Comparison of ENCODE assay signal across 1 cellular context in the genomic region with DNA sequence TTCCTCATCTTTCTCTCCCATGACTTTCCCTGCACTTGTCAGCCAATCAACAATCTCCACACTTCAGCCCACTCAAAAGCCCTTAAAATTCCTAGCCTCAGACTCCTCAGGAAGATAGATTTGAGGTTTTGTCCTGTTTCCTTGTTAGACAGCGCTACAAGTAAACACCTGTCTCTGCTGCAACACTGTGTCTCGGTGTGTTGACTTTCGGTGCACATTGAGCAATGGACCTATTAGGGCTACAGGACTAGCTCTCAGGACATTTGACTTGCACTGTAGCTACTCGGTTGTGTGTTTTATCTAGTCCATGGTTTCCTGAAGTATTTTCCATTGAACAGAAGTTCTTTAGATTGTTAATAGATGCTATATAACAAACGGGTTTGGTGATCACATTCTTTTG.
TF ChIP-seq lines count a peak whose summit lies in the region.

No MANE protein-coding gene starts in this region.

TF ChIP-seq in HepG2, 621 proteins besides CTCF, POLR2A, EP300 and RAD21 (continued from another document and continues in another):
- TF ChIP-seq, protein P1, sequence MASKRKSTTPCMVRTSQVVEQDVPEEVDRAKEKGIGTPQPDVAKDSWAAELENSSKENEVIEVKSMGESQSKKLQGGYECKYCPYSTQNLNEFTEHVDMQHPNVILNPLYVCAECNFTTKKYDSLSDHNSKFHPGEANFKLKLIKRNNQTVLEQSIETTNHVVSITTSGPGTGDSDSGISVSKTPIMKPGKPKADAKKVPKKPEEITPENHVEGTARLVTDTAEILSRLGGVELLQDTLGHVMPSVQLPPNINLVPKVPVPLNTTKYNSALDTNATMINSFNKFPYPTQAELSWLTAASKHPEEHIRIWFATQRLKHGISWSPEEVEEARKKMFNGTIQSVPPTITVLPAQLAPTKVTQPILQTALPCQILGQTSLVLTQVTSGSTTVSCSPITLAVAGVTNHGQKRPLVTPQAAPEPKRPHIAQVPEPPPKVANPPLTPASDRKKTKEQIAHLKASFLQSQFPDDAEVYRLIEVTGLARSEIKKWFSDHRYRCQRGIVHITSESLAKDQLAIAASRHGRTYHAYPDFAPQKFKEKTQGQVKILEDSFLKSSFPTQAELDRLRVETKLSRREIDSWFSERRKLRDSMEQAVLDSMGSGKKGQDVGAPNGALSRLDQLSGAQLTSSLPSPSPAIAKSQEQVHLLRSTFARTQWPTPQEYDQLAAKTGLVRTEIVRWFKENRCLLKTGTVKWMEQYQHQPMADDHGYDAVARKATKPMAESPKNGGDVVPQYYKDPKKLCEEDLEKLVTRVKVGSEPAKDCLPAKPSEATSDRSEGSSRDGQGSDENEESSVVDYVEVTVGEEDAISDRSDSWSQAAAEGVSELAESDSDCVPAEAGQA (IDR thresholded peaks at IDR 0.05; ENCODE audit: low read depth), result no peak
- TF ChIP-seq, protein P1 (CRISPR knock-in tag; IDR thresholded peaks at IDR 0.05; ENCODE audit: borderline replicate concordance), result no peak
- TF ChIP-seq ZNF331 (CRISPR knock-in tag; IDR thresholded peaks at IDR 0.05), result 0 out of 2 replicates have a peak, but pooled peaks have one; percentile 60
- TF ChIP-seq WIZ (CRISPR knock-in tag; IDR thresholded peaks at IDR 0.05), result no peak
- TF ChIP-seq ZNF124 (CRISPR knock-in tag; IDR thresholded peaks at IDR 0.05), result no peak
- TF ChIP-seq ZNF292 (CRISPR knock-in tag; IDR thresholded peaks at IDR 0.05; ENCODE audit: borderline replicate concordance, low read depth), result peak; percentile 49; the same call in 1 of the 2 replicates
- peak; percentile 62; the same call in 1 of the 2 replicates for TF ChIP-seq ZNF644 (CRISPR knock-in tag; IDR thresholded peaks at IDR 0.05; ENCODE audit: low read depth)
- peak; percentile 91 for TF ChIP-seq CEBPG (CRISPR knock-in tag; IDR thresholded peaks at IDR 0.05)
- TF ChIP-seq ZNF615 (CRISPR knock-in tag; IDR thresholded peaks at IDR 0.05; ENCODE audit: borderline replicate concordance), result no peak
- no peak for TF ChIP-seq NFYB (CRISPR knock-in tag; IDR thresholded peaks at IDR 0.05)
- peak; percentile 61; the same call in 1 of the 2 replicates for TF ChIP-seq FOXJ3 (CRISPR knock-in tag; IDR thresholded peaks at IDR 0.05; ENCODE audit: borderline replicate concordance)
- no peak for TF ChIP-seq ZKSCAN5 (CRISPR knock-in tag; IDR thresholded peaks at IDR 0.05)
- no peak for TF ChIP-seq AKNA (CRISPR knock-in tag; IDR thresholded peaks at IDR 0.05; ENCODE audit: borderline replicate concordance)
- TF ChIP-seq FOXP4 (CRISPR knock-in tag; IDR thresholded peaks at IDR 0.05), result peak; percentile 60; the same call in 1 of the 2 replicates
- TF ChIP-seq SOX5 (CRISPR knock-in tag; IDR thresholded peaks at IDR 0.05; ENCODE audit: borderline replicate concordance), result 0 out of 2 replicates have a peak, but pooled peaks have one; percentile 22
- TF ChIP-seq KDM6A (CRISPR knock-in tag; IDR thresholded peaks at IDR 0.05; ENCODE audit: low read depth), result no peak
- no peak for TF ChIP-seq HOXA7 (CRISPR knock-in tag; IDR thresholded peaks at IDR 0.05)
- no peak for TF ChIP-seq REL (CRISPR knock-in tag; conservative IDR thresholded peaks at IDR 0.05)
- no peak for TF ChIP-seq ZFP1 (CRISPR knock-in tag; IDR thresholded peaks at IDR 0.05)
- TF ChIP-seq PHF8 (CRISPR knock-in tag; IDR thresholded peaks at IDR 0.05), result no peak
- TF ChIP-seq SMAD1 (CRISPR knock-in tag; IDR thresholded peaks at IDR 0.05; ENCODE audit: borderline replicate concordance, low read depth), result no peak
- TF ChIP-seq ZNF253 (CRISPR knock-in tag; IDR thresholded peaks at IDR 0.05; ENCODE audit: borderline replicate concordance), result no peak
- TF ChIP-seq THAP11 (CRISPR knock-in tag; IDR thresholded peaks at IDR 0.05), result peak; percentile 26; the same call in 1 of the 2 replicates
- peak; percentile 95 for TF ChIP-seq CEBPB (IDR thresholded peaks at IDR 0.05; ENCODE audit: borderline replicate concordance, low read depth, low read length)
- TF ChIP-seq ZNF496 (CRISPR knock-in tag; IDR thresholded peaks at IDR 0.05; ENCODE audit: insufficient replicate concordance), result no peak
- 0 out of 2 replicates have a peak, but pooled peaks have one; percentile 10 for TF ChIP-seq MED1 (CRISPR knock-in tag; IDR thresholded peaks at IDR 0.05)
- TF ChIP-seq SOX6 (IDR thresholded peaks at IDR 0.05), result no peak
- no peak for TF ChIP-seq SOX6 (CRISPR knock-in tag; IDR thresholded peaks at IDR 0.05)
- TF ChIP-seq ZNF589 (CRISPR knock-in tag; conservative IDR thresholded peaks at IDR 0.05), result no peak
- no peak for TF ChIP-seq ZNF775 (CRISPR knock-in tag; IDR thresholded peaks at IDR 0.05; ENCODE audit: borderline replicate concordance)
- no peak for TF ChIP-seq HNRNPK (IDR thresholded peaks at IDR 0.05; ENCODE audit: low read depth, low read length, poor library complexity, severe bottlenecking)
- TF ChIP-seq FOXA3 (CRISPR knock-in tag; IDR thresholded peaks at IDR 0.05), result peak; percentile 94
- TF ChIP-seq ELF3 (CRISPR knock-in tag; IDR thresholded peaks at IDR 0.05), result peak; percentile 81; the same call in 1 of the 2 replicates
- TF ChIP-seq ZNF7 (CRISPR knock-in tag; IDR thresholded peaks at IDR 0.05), result peak; percentile 65; the same call in 1 of the 2 replicates
- no peak for TF ChIP-seq TAF1 (CRISPR knock-in tag; IDR thresholded peaks at IDR 0.05)
- TF ChIP-seq ZNF234 (CRISPR knock-in tag; conservative IDR thresholded peaks at IDR 0.05), result no peak
- TF ChIP-seq SRSF9 (IDR thresholded peaks at IDR 0.05; ENCODE audit: borderline replicate concordance, insufficient read depth, low read depth, low read length, poor library complexity, severe bottlenecking), result no peak
- TF ChIP-seq, protein P2, sequence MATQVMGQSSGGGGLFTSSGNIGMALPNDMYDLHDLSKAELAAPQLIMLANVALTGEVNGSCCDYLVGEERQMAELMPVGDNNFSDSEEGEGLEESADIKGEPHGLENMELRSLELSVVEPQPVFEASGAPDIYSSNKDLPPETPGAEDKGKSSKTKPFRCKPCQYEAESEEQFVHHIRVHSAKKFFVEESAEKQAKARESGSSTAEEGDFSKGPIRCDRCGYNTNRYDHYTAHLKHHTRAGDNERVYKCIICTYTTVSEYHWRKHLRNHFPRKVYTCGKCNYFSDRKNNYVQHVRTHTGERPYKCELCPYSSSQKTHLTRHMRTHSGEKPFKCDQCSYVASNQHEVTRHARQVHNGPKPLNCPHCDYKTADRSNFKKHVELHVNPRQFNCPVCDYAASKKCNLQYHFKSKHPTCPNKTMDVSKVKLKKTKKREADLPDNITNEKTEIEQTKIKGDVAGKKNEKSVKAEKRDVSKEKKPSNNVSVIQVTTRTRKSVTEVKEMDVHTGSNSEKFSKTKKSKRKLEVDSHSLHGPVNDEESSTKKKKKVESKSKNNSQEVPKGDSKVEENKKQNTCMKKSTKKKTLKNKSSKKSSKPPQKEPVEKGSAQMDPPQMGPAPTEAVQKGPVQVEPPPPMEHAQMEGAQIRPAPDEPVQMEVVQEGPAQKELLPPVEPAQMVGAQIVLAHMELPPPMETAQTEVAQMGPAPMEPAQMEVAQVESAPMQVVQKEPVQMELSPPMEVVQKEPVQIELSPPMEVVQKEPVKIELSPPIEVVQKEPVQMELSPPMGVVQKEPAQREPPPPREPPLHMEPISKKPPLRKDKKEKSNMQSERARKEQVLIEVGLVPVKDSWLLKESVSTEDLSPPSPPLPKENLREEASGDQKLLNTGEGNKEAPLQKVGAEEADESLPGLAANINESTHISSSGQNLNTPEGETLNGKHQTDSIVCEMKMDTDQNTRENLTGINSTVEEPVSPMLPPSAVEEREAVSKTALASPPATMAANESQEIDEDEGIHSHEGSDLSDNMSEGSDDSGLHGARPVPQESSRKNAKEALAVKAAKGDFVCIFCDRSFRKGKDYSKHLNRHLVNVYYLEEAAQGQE (IDR thresholded peaks at IDR 0.05; ENCODE audit: borderline replicate concordance in 1 of 2, low read depth in 1 of 2, low read length in 2 of 2), result no peak
- TF ChIP-seq XRCC5 (optimal IDR thresholded peaks at IDR 0.05; ENCODE audit: low read length), result no peak
- peak; percentile 86; the same call in 1 of the 2 replicates for TF ChIP-seq FOXK1 (CRISPR knock-in tag; IDR thresholded peaks at IDR 0.05; ENCODE audit: borderline replicate concordance, low read depth)
- TF ChIP-seq, protein P3, sequence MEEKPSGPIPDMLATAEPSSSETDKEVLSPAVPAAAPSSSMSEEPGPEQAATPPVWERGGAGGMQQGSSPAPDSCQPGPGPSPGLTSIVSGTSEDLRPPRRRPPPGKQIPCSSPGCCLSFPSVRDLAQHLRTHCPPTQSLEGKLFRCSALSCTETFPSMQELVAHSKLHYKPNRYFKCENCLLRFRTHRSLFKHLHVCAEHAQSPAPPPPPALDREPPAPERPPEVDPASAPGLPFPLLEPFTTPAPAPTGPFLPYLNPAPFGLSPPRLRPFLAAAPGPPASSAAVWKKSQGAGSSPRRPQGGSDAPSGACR (CRISPR knock-in tag; IDR thresholded peaks at IDR 0.05), result no peak
- TF ChIP-seq IRF2 (CRISPR knock-in tag; IDR thresholded peaks at IDR 0.05), result 0 out of 2 replicates have a peak, but pooled peaks have one; percentile 34
